1 cellular context compared by ENCODE assay signal in the genomic region with DNA sequence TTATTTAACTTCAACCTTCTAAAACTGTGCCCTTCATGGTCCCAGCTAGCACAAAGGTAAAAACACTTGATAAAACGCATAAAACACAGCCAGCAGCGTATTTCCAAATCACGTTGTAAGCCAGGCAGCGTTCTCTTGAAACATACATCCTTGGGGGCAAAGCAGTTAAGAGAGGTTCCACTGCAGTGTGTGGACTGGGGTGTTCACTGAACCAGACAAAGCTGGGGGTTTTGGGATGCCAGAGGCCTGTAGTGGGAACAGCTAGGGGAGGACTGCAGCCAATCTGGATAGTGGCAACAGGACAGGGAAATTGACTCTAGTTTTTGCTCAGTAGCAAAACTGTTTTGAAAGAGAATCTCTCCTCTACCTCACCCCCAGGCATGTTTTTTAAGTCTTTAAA.
TF ChIP-seq lines count a peak whose summit lies in the region.

No MANE protein-coding gene starts in this region.

TF ChIP-seq in K562, 482 proteins besides CTCF, POLR2A, EP300 and RAD21:
- no peak for TF ChIP-seq POLR2AphosphoS2 (IDR thresholded peaks at IDR 0.05; ENCODE audit: low read length)
- TF ChIP-seq ZNF232 (CRISPR knock-in tag; IDR thresholded peaks at IDR 0.05) = no peak
- no peak for TF ChIP-seq ZNF140 (CRISPR knock-in tag; IDR thresholded peaks at IDR 0.05)
- TF ChIP-seq ILK (tag; IDR thresholded peaks at IDR 0.05; ENCODE audit: borderline replicate concordance, low read depth) = no peak
- TF ChIP-seq ZNF449 (CRISPR knock-in tag; IDR thresholded peaks at IDR 0.05) = no peak
- no peak for TF ChIP-seq PHF21A (IDR thresholded peaks at IDR 0.05; ENCODE audit: borderline replicate concordance, low read depth)
- no peak for TF ChIP-seq UBTF (IDR thresholded peaks at IDR 0.05; ENCODE audit: borderline replicate concordance in 1 of 2, low read depth in 2 of 2, low read length in 2 of 2)
- no peak for TF ChIP-seq E2F4 (CRISPR knock-in tag; IDR thresholded peaks at IDR 0.05; ENCODE audit: low read depth)
- TF ChIP-seq ZNF124 (CRISPR knock-in tag; IDR thresholded peaks at IDR 0.05) = no peak
- TF ChIP-seq MEF2D (tag; conservative IDR thresholded peaks at IDR 0.05; ENCODE audit: low read depth) = no peak
- TF ChIP-seq PRMT5 (CRISPR knock-in tag; IDR thresholded peaks at IDR 0.05) = no peak
- no peak for TF ChIP-seq MYC (IDR thresholded peaks at IDR 0.05; ENCODE audit: low read depth, low read length)
- no peak for TF ChIP-seq MYC (CRISPR knock-in tag; IDR thresholded peaks at IDR 0.05; ENCODE audit: borderline replicate concordance, low read depth)
- no peak for TF ChIP-seq KDM2B (CRISPR knock-in tag; IDR thresholded peaks at IDR 0.05)
- no peak for TF ChIP-seq ZNF551 (CRISPR knock-in tag; IDR thresholded peaks at IDR 0.05)
- no peak for TF ChIP-seq SMAD4 (CRISPR knock-in tag; conservative IDR thresholded peaks at IDR 0.05)
- TF ChIP-seq ZNF584 (CRISPR knock-in tag; IDR thresholded peaks at IDR 0.05; ENCODE audit: low read depth) = no peak
